In genomic region chr13:99288069-99288468, GRCh38 we compare ENCODE assay signal across 1 cellular context.
TF ChIP-seq lines count a peak whose summit lies in the region.

No MANE protein-coding gene starts in this region.

TF ChIP-seq in GM12878, 131 proteins besides CTCF, POLR2A, EP300 and RAD21 (continued from another document):
- TF ChIP-seq CEBPZ (IDR thresholded peaks at IDR 0.05; ENCODE audit: low read depth, low read length) (no peak), TBL1XR1 (IDR thresholded peaks at IDR 0.05; ENCODE audit: low read depth, low read length) (0 out of 2 replicates have a peak, but pooled peaks have one; percentile 34), SUZ12 (IDR thresholded peaks at IDR 0.05; ENCODE audit: unreplicated experiment) (no peak), MAX (IDR thresholded peaks at IDR 0.05; ENCODE audit: low read depth, low read length) (no peak; the same call in 1 of the 2 replicates), ZNF274 (IDR thresholded peaks at IDR 0.05; ENCODE audit: insufficient read depth, insufficient read length) (no peak), NRF1 (conservative IDR thresholded peaks at IDR 0.05; ENCODE audit: low read depth, low read length) (no peak), EGR1 (IDR thresholded peaks at IDR 0.05; ENCODE audit: borderline replicate concordance in 1 of 2, low read depth in 2 of 2, low read length in 2 of 2) (0 out of 3 replicates have a peak, but pooled peaks of 1 of the 2 experiments have one; percentile 18), RFX5 (IDR thresholded peaks at IDR 0.05; ENCODE audit: low read depth, low read length) (no peak), NKRF (conservative IDR thresholded peaks at IDR 0.05) (no peak), MXI1 (IDR thresholded peaks at IDR 0.05; ENCODE audit: low read depth, low read length) (no peak), ESRRA (IDR thresholded peaks at IDR 0.05; ENCODE audit: low read length) (no peak), SMARCA5 (IDR thresholded peaks at IDR 0.05) (no peak), CHD2 (IDR thresholded peaks at IDR 0.05; ENCODE audit: borderline replicate concordance, low read depth, low read length) (no peak), IRF5 (IDR thresholded peaks at IDR 0.05; ENCODE audit: borderline replicate concordance) (no peak)
